Comparison of ENCODE assay signal across 13 cellular contexts in the genomic region with DNA sequence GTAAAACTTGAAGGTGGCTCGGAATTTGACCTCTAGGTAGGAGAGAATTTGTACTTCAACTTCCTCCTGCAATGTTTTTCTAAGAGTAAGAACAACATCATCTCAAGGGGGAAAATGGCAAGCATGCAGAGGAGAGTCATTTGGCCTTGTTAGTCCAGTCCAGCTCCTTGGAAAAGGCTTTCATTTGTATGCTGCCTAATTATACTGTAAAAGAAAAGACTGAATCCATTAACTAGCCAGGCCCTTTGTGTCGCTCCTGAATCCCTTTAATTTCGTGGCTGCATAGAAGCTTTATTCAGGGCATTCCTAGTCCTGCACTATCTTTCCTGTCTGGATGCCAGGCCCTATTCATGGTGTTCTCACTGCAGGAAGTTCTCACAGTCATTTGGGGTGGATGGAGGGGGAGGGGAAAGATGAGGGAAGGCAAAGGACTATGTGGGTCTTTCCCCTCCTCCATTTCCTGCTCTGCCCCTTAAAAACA. TPM values are rescaled to one million over a fixed set of nuclear protein-coding genes. Genes with fewer than 3 reads are reported as not detected.
DNase-seq lines count a peak whose midpoint lies in the region; ATAC-seq and TF ChIP-seq lines count a peak whose summit lies in the region.
"Had no signal": no experiment of that assay in that cellular context is flagged by ENCODE, and none has a peak within 500 bp of the region (broad histone marks: within the 10 kb centered on the region; RNA-seq: fewer than 3 reads in every experiment).

No MANE protein-coding gene starts in this region.

- peak overlapping the region; percentile 36 for H2AFZ ChIP-seq in DND-41 (ENCODE audit: low read depth, low read length)

- H3K27ac ChIP-seq in DND-41 (ENCODE audit: low read length) (peak overlapping the region; percentile 72), stomach (peak overlapping the region in 1 of 5 donors; percentile 28)
- no peak overlapping the region for H3K27ac ChIP-seq in CD8-positive, alpha-beta T cell (ENCODE audit: low read depth, low read length)
- H3K27ac ChIP-seq: HL-60 had no signal

- H3K27ac Mint-ChIP-seq in nephron progenitor cell = peak overlapping the region; percentile 94
- no peak overlapping the region for H3K27ac Mint-ChIP-seq in CD8-positive, alpha-beta T cell

- TF ChIP-seq POLR2A in stomach (IDR thresholded peaks at IDR 0.05) = no peak

- CTCF ChIA-PET in CD8-positive, alpha-beta T cell (lab: Charles Lee) = no interaction called here

- H3K4me1 ChIP-seq in DND-41 (ENCODE audit: insufficient read depth, low read length) = peaks cover 15% of the 10 kb centered on the region
- H3K4me1 ChIP-seq in NT2/D1 (ENCODE audit: insufficient read depth, insufficient read length) = no peaks in the 10 kb centered on the region
- peaks cover 5% of the 10 kb centered on the region for H3K4me1 ChIP-seq in CD8-positive, alpha-beta T cell (ENCODE audit: insufficient read depth, low read length)
- H3K4me1 ChIP-seq in stomach = peaks cover 0 to 26% (median 14%) of the 10 kb centered on the region in 4 donors

- peaks cover 3% of the 10 kb centered on the region; the same call in 1 of the 2 replicates for H4K20me1 ChIP-seq in DND-41 (ENCODE audit: insufficient read depth, low read length)

- POLR2A ChIA-PET in CD8-positive, alpha-beta T cell (lab: Charles Lee) = no interaction called here

- peaks cover 51% of the 10 kb centered on the region for H3K4me1 Mint-ChIP-seq in nephron progenitor cell
- H3K4me1 Mint-ChIP-seq in CD8-positive, alpha-beta T cell (ENCODE audit: low read depth) = peaks cover 19% of the 10 kb centered on the region

- peaks cover 32% of the 10 kb centered on the region for H3K36me3 Mint-ChIP-seq in nephron progenitor cell (ENCODE audit: low read depth)
- H3K36me3 Mint-ChIP-seq in CD8-positive, alpha-beta T cell = no peaks in the 10 kb centered on the region

- peak overlapping the region; percentile 44 for H3K4me2 ChIP-seq in DND-41 (ENCODE audit: insufficient read depth, low read length)

- H3K27me3 ChIP-seq in DND-41 (ENCODE audit: insufficient read depth, low read length, poor library complexity) (no peaks in the 10 kb centered on the region), NT2/D1 (ENCODE audit: insufficient read depth, insufficient read length) (no peaks in the 10 kb centered on the region), stomach (no peaks in the 10 kb centered on the region)
- H3K27me3 ChIP-seq in CD8-positive, alpha-beta T cell (ENCODE audit: insufficient read depth, low read length) = no peaks in the 10 kb centered on the region

- H3K4me3 ChIP-seq in DND-41 (ENCODE audit: low read depth in 1 of 2, low read length in 2 of 2) = peak overlapping the region in 1 of 2 experiments; percentile 6; a peak in 1 of 4 replicates
- no peak overlapping the region for H3K4me3 ChIP-seq in NT2/D1 (ENCODE audit: insufficient read length, low read depth)
- H3K4me3 ChIP-seq in CD8-positive, alpha-beta T cell (ENCODE audit: low read depth, low read length) = no peak overlapping the region
- H3K4me3 ChIP-seq in stomach = no peak overlapping the region

- 30 to 55% (median 36%) methylated on average over 3 of the region's 3 CpGs for WGBS in stomach, 5 donors

- TF ChIP-seq CTCF in DND-41 (IDR thresholded peaks at IDR 0.05; ENCODE audit: borderline replicate concordance, extremely low read depth, low read length, poor library complexity, severe bottlenecking) (no peak), nephron progenitor cell (IDR thresholded peaks at IDR 0.05) (no peak), stomach (IDR thresholded peaks at IDR 0.05) (no peak)
- TF ChIP-seq CTCF in CD8-positive, alpha-beta T cell (IDR thresholded peaks at IDR 0.05) = no peak

- no peaks in the 10 kb centered on the region for H3K27me3 Mint-ChIP-seq in nephron progenitor cell (ENCODE audit: low read depth, poor library complexity)
- H3K27me3 Mint-ChIP-seq in CD8-positive, alpha-beta T cell (ENCODE audit: low read depth) = no peaks in the 10 kb centered on the region
- H3K27me3 Mint-ChIP-seq: effector memory CD8-positive, alpha-beta T cell; stimulated activated naive CD8-positive, alpha-beta T cell treated with anti-CD3 and anti-CD28 coated beads, Interleukin-15, amount 100 ng/mL, for 72 hours had no signal

- H3K9me3 ChIP-seq in DND-41 (ENCODE audit: insufficient read depth, low read length, severe bottlenecking) (no peaks in the 10 kb centered on the region), NT2/D1 (ENCODE audit: insufficient read depth, low read length) (0 out of 2 replicates have a peak, but pooled peaks cover 7% of the 10 kb centered on the region), stomach (no peaks in the 10 kb centered on the region)
- no peaks in the 10 kb centered on the region for H3K9me3 ChIP-seq in CD8-positive, alpha-beta T cell (ENCODE audit: low read length)

- no peak overlapping the region for H3K9ac ChIP-seq in DND-41 (ENCODE audit: low read depth, low read length)
- no peak overlapping the region for H3K9ac ChIP-seq in NT2/D1 (ENCODE audit: insufficient read length, low read depth)

- ATAC-seq in DND-41 (ENCODE audit: insufficient read depth, low read depth) (peak; percentile 96), GM21737 (IDR thresholded peaks at IDR 0.05; ENCODE audit: unreplicated experiment) (no peak)
- no peak for ATAC-seq in CD8-positive, alpha-beta T cell
- ATAC-seq: effector memory CD8-positive, alpha-beta T cell; stimulated activated naive CD8-positive, alpha-beta T cell treated with anti-CD3 and anti-CD28 coated beads, Interleukin-15, amount 100 ng/mL, for 72 hours had no signal

- H3K4me3 Mint-ChIP-seq in nephron progenitor cell = peak overlapping the region; percentile 48
- no peak overlapping the region for H3K4me3 Mint-ChIP-seq in CD8-positive, alpha-beta T cell
- H3K4me3 Mint-ChIP-seq: effector memory CD8-positive, alpha-beta T cell had no signal

- intact Hi-C loops in head of caudate nucleus (cut with DNase I) (no loop called here), stomach (cut with DNase I; ENCODE audit: low total_unique reads) (no loop called here)
- intact Hi-C loops in CD8-positive, alpha-beta T cell (cut with DNase I, micrococcal nuclease) = no loop called here

- H3K79me2 ChIP-seq in DND-41 (ENCODE audit: insufficient read depth, low read length) = peaks cover 6% of the 10 kb centered on the region; the same call in 1 of the 2 replicates

- H3K36me3 ChIP-seq in DND-41 (ENCODE audit: insufficient read depth, low read length) (no peaks in the 10 kb centered on the region), NT2/D1 (ENCODE audit: insufficient read depth, insufficient read length, low read length) (no peaks in the 10 kb centered on the region), stomach (no peaks in the 10 kb centered on the region)
- no peaks in the 10 kb centered on the region for H3K36me3 ChIP-seq in CD8-positive, alpha-beta T cell (ENCODE audit: insufficient read depth, low read length)

- DNase-seq in DND-41 (peak; percentile 62), NT2/D1 (ENCODE audit: low read depth, low spot score) (peak; percentile 84), head of caudate nucleus (peak in 32 of 42 donors; percentile 10 to 81 (median 47)), nephron progenitor cell (no peak), MV-4-11 (lab: John Stamatoyannopoulos, UW) (no peak), stomach (no peak)
- no peak for DNase-seq in CD8-positive, alpha-beta T cell
- DNase-seq: DMS79 treated with DMSO at 0.1 percent for 48 hours; effector memory CD8-positive, alpha-beta T cell; NK-92 treated with Interleukin-12 subunit alpha and Interleukin-12 subunit beta, amount 100 ng/mL, for 24 hours; stimulated activated naive CD8-positive, alpha-beta T cell treated with anti-CD3 and anti-CD28 coated beads, Interleukin-15, amount 100 ng/mL, for 72 hours had no signal

- H3K9me3 Mint-ChIP-seq in nephron progenitor cell = peaks cover 14% of the 10 kb centered on the region
- no peaks in the 10 kb centered on the region for H3K9me3 Mint-ChIP-seq in CD8-positive, alpha-beta T cell
- H3K9me3 Mint-ChIP-seq: effector memory CD8-positive, alpha-beta T cell had no signal

- no peak for TF ChIP-seq EP300 in stomach (IDR thresholded peaks at IDR 0.05)

RNA-seq across cellular contexts. Expression of a gene that starts 36.0 kb away (rescaled TPM):
- total RNA-seq in CD8-positive, alpha-beta T cell = 10 to 100 TPM; 11.4 to 13.1 TPM
- 10 to 100 TPM in 4 of 5 donors, 1 to 10 TPM in 1; 5.4 to 77.0 (median 19.3) TPM for total RNA-seq in stomach
- 10 to 100 TPM in 1 of 3 donors, 1 to 10 TPM in 2; 2.1 to 11.0 (median 2.6) TPM for polyA plus RNA-seq in stomach

Comparison
In these comparisons a context has a peak if more than half of its experiments do, and no peak if none do; other contexts are left out.
1. DNase-seq: peak in DND-41 (single experiment), NT2/D1 (single experiment) and head of caudate nucleus (32 of 42); none in nephron progenitor cell (single experiment), CD8-positive, alpha-beta T cell (0 of 7), MV-4-11 (single experiment) and stomach (single experiment).